Comparison of ENCODE assay signal across 14 cellular contexts in genomic region chr2:112000399-112001135, GRCh38.
"Had no signal": no experiment of that assay in that cellular context is flagged by ENCODE, and none has a peak within 500 bp of the region (broad histone marks: within the 10 kb centered on the region; RNA-seq: fewer than 3 reads in every experiment).

No MANE protein-coding gene starts in this region.

- H3K4me3 Mint-ChIP-seq: activated CD4-positive, alpha-beta memory T cell treated with anti-CD3 and anti-CD28 coated beads, Interleukin-2, amount 10 ng/mL, durations not matched to agents 7 days and 5 days; immature natural killer cell; T-helper 2 cell treated with Interferon-gamma antibody and Interleukin-4, amounts not matched to agents 5 μg/mL and 100 μg/mL, for 36 hours had no signal

- DNase-seq: activated CD4-positive, alpha-beta memory T cell treated with anti-CD3 and anti-CD28 coated beads, Interleukin-2, amount 10 ng/mL, durations not matched to agents 7 days and 5 days; activated CD4-positive, CD25-positive, alpha-beta regulatory T cell treated with anti-CD3 and anti-CD28 coated beads, Interleukin-2, amount 50 U/mL, for 72 hours; activated CD8-positive, alpha-beta memory T cell treated with anti-CD3 and anti-CD28 coated beads, Interleukin-2, amount 50 U/mL, for 48 hours; aorta; foreskin keratinocyte; immature natural killer cell; lower lobe of right lung; midbrain; posterior cingulate gyrus; small intestine; tibial artery had no signal

- H3K4me1 Mint-ChIP-seq: immature natural killer cell had no signal

- H3K27me3 ChIP-seq: breast epithelium, right atrium auricular region, tibial artery had no signal

- H3K9me3 ChIP-seq: breast epithelium, lower lobe of right lung, right atrium auricular region, tibial artery had no signal

- H3K27me3 Mint-ChIP-seq: activated CD4-positive, alpha-beta memory T cell treated with anti-CD3 and anti-CD28 coated beads, Interleukin-2, amount 10 ng/mL, durations not matched to agents 7 days and 5 days had no signal

- H3K4me3 ChIP-seq: breast epithelium, lower lobe of right lung, right atrium auricular region, tibial artery had no signal

- ATAC-seq: foreskin keratinocyte had no signal

- H3K27ac Mint-ChIP-seq: activated CD4-positive, alpha-beta memory T cell treated with anti-CD3 and anti-CD28 coated beads, Interleukin-2, amount 10 ng/mL, durations not matched to agents 7 days and 5 days; immature natural killer cell; T-helper 2 cell treated with Interferon-gamma antibody and Interleukin-4, amounts not matched to agents 5 μg/mL and 100 μg/mL, for 36 hours had no signal

- H3K27ac ChIP-seq: breast epithelium, foreskin keratinocyte, lower lobe of right lung, right atrium auricular region, tibial artery had no signal

- H3K4me1 ChIP-seq: breast epithelium, right atrium auricular region, tibial artery had no signal

- FAIRE-seq: small intestine had no signal

- H3K9me3 Mint-ChIP-seq: activated CD4-positive, alpha-beta memory T cell treated with anti-CD3 and anti-CD28 coated beads, Interleukin-2, amount 10 ng/mL, durations not matched to agents 7 days and 5 days; immature natural killer cell; T-helper 2 cell treated with Interferon-gamma antibody and Interleukin-4, amounts not matched to agents 5 μg/mL and 100 μg/mL, for 36 hours had no signal

- H3K36me3 ChIP-seq: breast epithelium had no signal
